In the genomic region with DNA sequence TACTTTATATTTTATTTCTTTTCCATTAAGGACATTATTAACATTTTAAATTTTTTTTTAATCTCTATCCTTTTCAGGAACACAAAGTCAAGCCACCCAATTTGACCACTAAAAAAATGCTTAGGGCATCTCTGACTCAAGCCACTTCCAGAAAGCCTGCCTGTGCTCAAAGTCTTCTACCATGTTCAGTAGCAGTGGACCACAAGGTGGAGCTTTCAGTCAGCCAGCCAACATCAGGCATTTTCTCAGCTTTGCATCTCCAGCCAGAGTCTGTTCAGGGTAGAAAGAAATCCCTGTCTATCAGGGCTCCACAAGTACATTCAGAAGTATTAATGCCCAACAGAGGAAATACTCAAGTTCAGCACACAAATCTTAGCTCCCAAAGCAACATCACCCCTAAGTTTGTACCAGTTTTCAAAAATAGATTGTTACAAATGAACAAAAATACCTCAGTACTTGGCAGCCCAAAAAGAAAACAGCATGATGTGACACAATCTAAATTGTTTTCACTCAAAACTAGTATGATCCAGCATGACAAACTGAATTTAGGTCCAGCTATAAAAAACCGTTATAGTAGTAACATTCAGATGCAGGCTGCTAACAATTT, we compare ENCODE assay signal across 8 cellular contexts. TPM values are rescaled to one million over a fixed set of nuclear protein-coding genes. Genes with fewer than 3 reads are reported as not detected.
DNase-seq lines count a peak whose midpoint lies in the region; TF ChIP-seq lines count a peak whose summit lies in the region.

No MANE protein-coding gene starts in this region.

- H3K4me1 Mint-ChIP-seq in chondrocyte (ENCODE audit: low read depth), result no peaks in the 10 kb centered on the region

- H3K27ac Mint-ChIP-seq in chondrocyte (ENCODE audit: unreplicated experiment), result no peak overlapping the region

- H3K4me3 Mint-ChIP-seq in chondrocyte (ENCODE audit: unreplicated experiment), result no peak overlapping the region

- TF ChIP-seq CTCF in HFF-Myc (IDR thresholded peaks at IDR 0.05; ENCODE audit: low read depth, low read length, missing control alignments), result peak; percentile 76
- TF ChIP-seq CTCF in chondrocyte (IDR thresholded peaks at IDR 0.05), result peak; percentile 85

- H3K36me3 Mint-ChIP-seq in chondrocyte (ENCODE audit: low read depth), result no peaks in the 10 kb centered on the region

- DNase-seq in DMS79 treated with DMSO at 0.1 percent for 48 hours (lab: John Stamatoyannopoulos, UW) (peak; percentile 28), DMS79 (lab: John Stamatoyannopoulos, UW) (no peak), HFF-Myc (ENCODE audit: extremely low read depth, low read depth) (peak; percentile 63), NCI-H1694 treated with DMSO at 0.1 percent for 48 hours (lab: John Stamatoyannopoulos, UW) (peak; percentile 19), UCSD-AML1 (lab: John Stamatoyannopoulos, UW; ENCODE audit: unreplicated experiment) (peak; percentile 52), chondrocyte (ENCODE audit: low spot score) (no peak), kidney tubule cell (ENCODE audit: low spot score) (peak; percentile 75)
- peak in 2 of 3 donors; percentile 16 to 17 for DNase-seq in stimulated activated CD4-positive, alpha-beta T cell treated with anti-CD3 and anti-CD28 coated beads, TNF-alpha, amount 100 ng/mL, for 48 hours (ENCODE audit: low read depth in 3 of 3)

- no peaks in the 10 kb centered on the region for H3K9me3 Mint-ChIP-seq in chondrocyte (ENCODE audit: low read depth)

- H3K27me3 Mint-ChIP-seq in chondrocyte (ENCODE audit: low read depth), result peaks cover 15% of the 10 kb centered on the region

- H3K4me3 ChIP-seq in HFF-Myc (replicated peaks; ENCODE audit: low read depth, low read length), result no peak overlapping the region

RNA-seq across cellular contexts. Expression of a gene that starts 37.6 kb away (rescaled TPM):
- total RNA-seq in chondrocyte, result not detected in 3 replicates

Comparison
In these comparisons a context has a peak if more than half of its experiments do, and no peak if none do; other contexts are left out.
1. DNase-seq: peak in DMS79 treated with DMSO at 0.1 percent for 48 hours (single experiment), HFF-Myc (single experiment), NCI-H1694 treated with DMSO at 0.1 percent for 48 hours (single experiment), UCSD-AML1 (single experiment), kidney tubule cell (single experiment) and stimulated activated CD4-positive, alpha-beta T cell treated with anti-CD3 and anti-CD28 coated beads, TNF-alpha, amount 100 ng/mL, for 48 hours (2 of 3); none in DMS79 (single experiment) and chondrocyte (single experiment).